Comparison of ENCODE assay signal across 22 cellular contexts in the genomic region with DNA sequence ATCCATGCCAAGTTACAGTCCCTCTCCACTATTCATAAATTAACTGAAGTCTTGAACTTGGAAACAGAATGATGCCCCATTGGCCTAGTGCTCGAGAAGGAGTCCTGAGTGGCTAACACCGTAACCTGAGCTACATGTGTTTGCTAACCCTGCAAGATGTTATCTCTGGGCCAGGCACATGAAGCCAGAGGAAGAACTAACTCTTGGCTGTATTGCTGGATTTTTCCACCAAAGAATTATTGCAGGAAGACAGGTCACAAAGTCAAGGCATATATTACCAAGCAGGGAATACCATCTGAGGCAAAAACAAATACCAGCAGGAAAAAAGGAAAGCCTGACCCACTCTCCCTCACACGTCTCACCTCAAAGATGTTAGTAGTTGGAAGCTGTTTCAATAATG.
DNase-seq lines count a peak whose midpoint lies in the region; ATAC-seq, FAIRE-seq and TF ChIP-seq lines count a peak whose summit lies in the region.
"Had no signal": no experiment of that assay in that cellular context is flagged by ENCODE, and none has a peak within 500 bp of the region (broad histone marks: within the 10 kb centered on the region; RNA-seq: fewer than 3 reads in every experiment).

No MANE protein-coding gene starts in this region.

- FAIRE-seq in H54 (lab: Jason Lieb, UNC): peak; percentile 50
- FAIRE-seq: D721Med had no signal

- H3K4me2 ChIP-seq in parathyroid adenoma (ENCODE audit: low read length): peak overlapping the region; percentile 34

- no peak for DNase-seq in H54 (ENCODE audit: insufficient read length, low spot score)
- no peak for DNase-seq in Panc1 (ENCODE audit: low read depth, low spot score)
- peak; percentile 85 to 97 for DNase-seq in dermis microvascular lymphatic vessel endothelial cell (ENCODE audit: low read depth in 2 of 2)
- DNase-seq in activated CD4-positive, CD25-positive, alpha-beta regulatory T cell (lab: John Stamatoyannopoulos, UW): no peak
- no peak for DNase-seq in 8988T
- DNase-seq: BE2C, DMS53, EL, GF-D8, HFFc6, KBM-7, NCI-H1105, NCI-H146, NCI-H2081, NCI-H446, NCI-H526, RPMI8226, SHP77 treated with DMSO at 0.1 percent for 48 hours had no signal

- H3K9me3 ChIP-seq in Panc1 (ENCODE audit: control insufficient read depth, insufficient read depth, low read depth, low read length): no peaks in the 10 kb centered on the region
- no peaks in the 10 kb centered on the region for H3K9me3 ChIP-seq in parathyroid adenoma (ENCODE audit: control insufficient read depth, low read length)
- H3K9me3 ChIP-seq: BE2C had no signal

- peaks cover 2% of the 10 kb centered on the region; the same call in 1 of the 2 replicates for H3K4me1 ChIP-seq in Panc1 (ENCODE audit: control insufficient read depth, insufficient read depth, low read length)
- no peaks in the 10 kb centered on the region for H3K4me1 ChIP-seq in parathyroid adenoma
- H3K4me1 ChIP-seq: BE2C had no signal

- intact Hi-C loops in Panc1 (cut with micrococcal nuclease; ENCODE audit: unreplicated experiment): no loop called here

- no peak overlapping the region for H2AFZ ChIP-seq in parathyroid adenoma

- CTCF ChIA-PET in Panc1 (lab: Charles Lee): no interaction called here

- no TSS peak for BruUV-seq in Panc1 (replicated peaks; lab: Mats Ljungman, UMichigan)

- no peak overlapping the region for H3K9ac ChIP-seq in parathyroid adenoma

- H3K36me3 ChIP-seq in Panc1 (ENCODE audit: control insufficient read depth, insufficient read depth, low read length) (no peaks in the 10 kb centered on the region), parathyroid adenoma (ENCODE audit: control insufficient read depth, insufficient read depth, low read length) (no peaks in the 10 kb centered on the region)
- H3K36me3 ChIP-seq: BE2C had no signal

- H3K79me2 ChIP-seq in parathyroid adenoma: no peaks in the 10 kb centered on the region

- H3K27ac ChIP-seq in Panc1 (ENCODE audit: low read length): peak overlapping the region; percentile 51; the same call in 1 of the 2 replicates
- no peak overlapping the region for H3K27ac ChIP-seq in parathyroid adenoma

- TF ChIP-seq CTCF in Panc1 (IDR thresholded peaks at IDR 0.05) (no peak), parathyroid adenoma (IDR thresholded peaks at IDR 0.05) (no peak)

- ATAC-seq in Panc1 (peak; percentile 48; the same call in 1 of the 2 replicates), GM18870 (IDR thresholded peaks at IDR 0.05; ENCODE audit: unreplicated experiment) (no peak), HG02840 (IDR thresholded peaks at IDR 0.05; ENCODE audit: low FRiP score, unreplicated experiment) (no peak)

- POLR2A ChIA-PET in Panc1 (lab: Charles Lee): no interaction called here

- in situ Hi-C loops in Panc1 (cut with HindIII; ENCODE audit: low pct_unique_long_range_greater_than_20kb, low sequenced_read_pairs): no loop called here

- H3K27me3 ChIP-seq in Panc1 (ENCODE audit: control insufficient read depth, insufficient read depth, low read length) (no peaks in the 10 kb centered on the region), parathyroid adenoma (ENCODE audit: control insufficient read depth, insufficient read depth, low read length) (no peaks in the 10 kb centered on the region)
- H3K27me3 ChIP-seq: BE2C had no signal

- TF ChIP-seq POLR2A in H54 (IDR thresholded peaks at IDR 0.05; ENCODE audit: low read depth, low read length): no peak

- H3K4me3 ChIP-seq in Panc1 (ENCODE audit: low read depth in 2 of 2, low read length in 2 of 2) (no peak overlapping the region), parathyroid adenoma (ENCODE audit: low read depth, low read length) (no peak overlapping the region)

Comparison
In these comparisons a context has a peak if more than half of its experiments do, and no peak if none do; other contexts are left out.
1. DNase-seq: peak in dermis microvascular lymphatic vessel endothelial cell (2 of 2); none in H54 (single experiment), Panc1 (single experiment), activated CD4-positive, CD25-positive, alpha-beta regulatory T cell (0 of 4) and 8988T (single experiment).